In genomic region chr4:91207535-91207934, GRCh38 we compare ENCODE assay signal across 28 cellular contexts.
"Had no signal": no experiment of that assay in that cellular context is flagged by ENCODE, and none has a peak within 500 bp of the region (broad histone marks: within the 10 kb centered on the region; RNA-seq: fewer than 3 reads in every experiment).

No MANE protein-coding gene starts in this region.

- H3K27ac ChIP-seq: colonic mucosa, coronary artery, dorsolateral prefrontal cortex, epithelial cell of prostate, esophagus muscularis mucosa, esophagus squamous epithelium, foreskin keratinocyte, gastrocnemius medialis, gastroesophageal sphincter, heart left ventricle, heart right ventricle, hepatocyte had no signal

- H3K4me2 ChIP-seq: hepatocyte had no signal

- H3K4me3 ChIP-seq: colonic mucosa, coronary artery, dorsolateral prefrontal cortex, esophagus muscularis mucosa, esophagus squamous epithelium, gastrocnemius medialis, gastroesophageal sphincter, heart left ventricle, heart right ventricle, hepatocyte had no signal

- H3K4me1 ChIP-seq: colonic mucosa, esophagus muscularis mucosa, esophagus squamous epithelium, foreskin keratinocyte, gastrocnemius medialis, gastroesophageal sphincter, heart left ventricle, heart right ventricle had no signal

- H3K79me2 ChIP-seq: hepatocyte had no signal

- H3K36me3 ChIP-seq: colonic mucosa, esophagus muscularis mucosa, esophagus squamous epithelium, gastrocnemius medialis, gastroesophageal sphincter, heart left ventricle, heart right ventricle had no signal

- H3K27me3 ChIP-seq: colonic mucosa, dorsolateral prefrontal cortex, esophagus muscularis mucosa, esophagus squamous epithelium, foreskin keratinocyte, gastrocnemius medialis, gastroesophageal sphincter, heart left ventricle, heart right ventricle, hepatocyte had no signal

- FAIRE-seq: endometrium, endothelial cell of umbilical vein, frontal cortex had no signal

- H2AFZ ChIP-seq: hepatocyte had no signal

- ATAC-seq: effector memory CD8-positive, alpha-beta T cell; esophagus mucosa; foreskin keratinocyte; gastrocnemius medialis; gastroesophageal sphincter; heart left ventricle; heart right ventricle had no signal

- DNase-seq: colonic mucosa; cortex of kidney; dermis blood vessel endothelial cell; dorsolateral prefrontal cortex; effector CD4-positive, alpha-beta T cell; effector CD8-positive, alpha-beta T cell; effector memory CD4-positive, alpha-beta T cell; effector memory CD8-positive, alpha-beta T cell; endodermal cell; erythroblast; esophagus squamous epithelium; foreskin fibroblast; foreskin keratinocyte; foreskin melanocyte; gastrocnemius medialis; glutamatergic neuron; head of caudate nucleus; heart left ventricle; heart right ventricle had no signal

- H3K9me3 ChIP-seq: colonic mucosa, esophagus muscularis mucosa, esophagus squamous epithelium, gastrocnemius medialis, gastroesophageal sphincter, heart left ventricle, heart right ventricle had no signal
